ENCODE assay signal across 23 cellular contexts in the genomic region with DNA sequence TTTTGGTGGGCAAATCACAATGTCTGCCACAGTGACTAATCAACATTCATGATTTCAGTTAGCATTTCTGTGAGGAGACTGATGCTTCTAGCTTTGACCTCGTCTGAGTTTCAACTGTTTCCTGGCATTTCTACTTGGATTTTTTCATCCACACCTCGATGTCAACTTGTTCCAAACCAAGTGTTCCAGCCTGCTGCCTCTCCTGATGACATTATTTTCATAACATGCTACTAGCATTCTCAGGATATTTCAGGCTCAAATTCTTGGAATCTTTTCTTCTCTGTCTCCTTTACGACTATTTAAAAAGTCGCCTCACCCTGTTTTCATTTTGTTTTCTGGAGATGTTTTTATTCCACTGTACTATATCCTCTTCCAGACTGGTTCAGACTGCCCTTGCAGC.
"Had no signal": no experiment of that assay in that cellular context is flagged by ENCODE, and none has a peak within 500 bp of the region (broad histone marks: within the 10 kb centered on the region; RNA-seq: fewer than 3 reads in every experiment).

No MANE protein-coding gene starts in this region.

- H3K9ac ChIP-seq: SK-N-SH had no signal

- ATAC-seq: left lobe of liver, right cardiac atrium had no signal

- H3K27ac ChIP-seq: dorsolateral prefrontal cortex, epithelial cell of prostate, prostate gland, thyroid gland, uterus had no signal

- H3K27me3 Mint-ChIP-seq: activated naive CD8-positive, alpha-beta T cell had no signal

- H3K36me3 ChIP-seq: prostate gland, thyroid gland, uterus had no signal

- H3K27me3 ChIP-seq: thyroid gland, uterus had no signal

- H3K4me1 ChIP-seq: prostate gland, thyroid gland, uterus had no signal

- H3K27ac Mint-ChIP-seq: activated naive CD8-positive, alpha-beta T cell; brain; mesothelial cell of epicardium; T-helper 2 cell treated with Interferon-gamma antibody and Interleukin-4, amounts not matched to agents 5 μg/mL and 100 μg/mL, for 36 hours had no signal

- H3K4me3 ChIP-seq: dorsolateral prefrontal cortex, lung, prostate gland, smooth muscle cell, thyroid gland, uterus had no signal

- DNase-seq: activated CD8-positive, alpha-beta memory T cell treated with anti-CD3 and anti-CD28 coated beads, Interleukin-2, amount 50 U/mL, for 4 hours; activated gamma-delta T cell; activated T-cell treated with anti-CD3 and anti-CD28 coated beads, Interleukin-2, amount 50 U/mL, for 48 hours; amygdala; caudate nucleus; dorsolateral prefrontal cortex; head of caudate nucleus; kidney; right cardiac atrium; SK-N-SH; stimulated activated CD4-positive, alpha-beta T cell treated with anti-CD3 and anti-CD28 coated beads, Interleukin-4, amount 100 ng/mL, for 1 hour; thyroid gland; uterus had no signal

- H3K36me3 Mint-ChIP-seq: activated naive CD8-positive, alpha-beta T cell; brain; mesothelial cell of epicardium had no signal

- H3K4me1 Mint-ChIP-seq: brain, mesothelial cell of epicardium had no signal

- H3K9me3 Mint-ChIP-seq: brain; neural crest cell; T-helper 2 cell treated with Interferon-gamma antibody and Interleukin-4, amounts not matched to agents 5 μg/mL and 100 μg/mL, for 36 hours had no signal

- H3K4me3 Mint-ChIP-seq: activated naive CD8-positive, alpha-beta T cell; brain; mesothelial cell of epicardium; neural crest cell; T-helper 2 cell treated with Interferon-gamma antibody and Interleukin-4, amounts not matched to agents 5 μg/mL and 100 μg/mL, for 36 hours had no signal

- H3K9me3 ChIP-seq: prostate gland, SK-N-SH, thyroid gland, uterus had no signal
